9 cellular contexts compared by ENCODE assay signal in the genomic region with DNA sequence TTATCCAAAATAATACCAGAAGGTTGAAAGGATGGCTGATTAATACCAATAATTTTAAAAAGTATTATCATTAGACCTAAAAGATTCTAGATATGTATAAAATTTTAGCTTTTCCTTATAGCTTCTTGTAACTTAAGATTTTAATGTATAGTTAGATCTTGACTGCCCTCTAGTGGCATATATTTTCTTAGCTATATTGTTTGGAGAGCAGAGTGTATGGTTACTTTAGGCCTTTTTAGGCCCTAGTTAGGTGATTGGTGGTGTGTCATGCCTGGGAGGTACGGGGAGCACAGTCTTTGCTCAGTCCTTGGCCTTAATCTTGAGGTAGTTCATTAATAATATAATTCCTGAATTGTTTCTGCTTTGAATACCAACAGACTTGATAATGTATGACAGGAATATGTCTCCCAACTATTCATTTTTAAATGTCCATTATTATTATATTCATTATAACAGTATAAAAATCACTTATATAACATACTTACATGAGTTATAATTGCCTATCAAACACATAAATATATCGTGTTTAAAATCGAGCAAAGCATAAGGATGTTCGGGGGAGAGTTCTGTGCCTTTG.
DNase-seq lines count a peak whose midpoint lies in the region; ATAC-seq and TF ChIP-seq lines count a peak whose summit lies in the region.
"Had no signal": no experiment of that assay in that cellular context is flagged by ENCODE, and none has a peak within 500 bp of the region (broad histone marks: within the 10 kb centered on the region; RNA-seq: fewer than 3 reads in every experiment).

No MANE protein-coding gene starts in this region.

- no peak overlapping the region for H3K4me3 ChIP-seq in fibroblast of mammary gland (ENCODE audit: control insufficient read depth, low read depth, low read length)
- H3K4me3 ChIP-seq: SJCRH30 had no signal

- DNase-seq in AG20443 (ENCODE audit: low spot score): peak; percentile 26
- peak; percentile 9 to 72 (median 33) for DNase-seq in NCI-H1417 (lab: John Stamatoyannopoulos, UW)
- peak; percentile 85 for DNase-seq in SKM-1 treated with dmso at 0.1 percent for 144 hours (lab: John Stamatoyannopoulos, UW; ENCODE audit: unreplicated experiment)
- DNase-seq in fibroblast of mammary gland (ENCODE audit: low read depth): peak; percentile 74
- DNase-seq in pulmonary artery endothelial cell (ENCODE audit: low read depth, low spot score): peak; percentile 3
- DNase-seq in T1000 (lab: John Stamatoyannopoulos, UW): no peak

- ATAC-seq in GM18498 (IDR thresholded peaks at IDR 0.05; ENCODE audit: unreplicated experiment) (peak; percentile 77), HG02884 (IDR thresholded peaks at IDR 0.05; ENCODE audit: unreplicated experiment) (peak; percentile 81)

- TF ChIP-seq CTCF in fibroblast of mammary gland (conservative IDR thresholded peaks at IDR 0.05; ENCODE audit: control insufficient read depth, insufficient read depth, low read depth, low read length): peak; percentile 45
